In the genomic region with DNA sequence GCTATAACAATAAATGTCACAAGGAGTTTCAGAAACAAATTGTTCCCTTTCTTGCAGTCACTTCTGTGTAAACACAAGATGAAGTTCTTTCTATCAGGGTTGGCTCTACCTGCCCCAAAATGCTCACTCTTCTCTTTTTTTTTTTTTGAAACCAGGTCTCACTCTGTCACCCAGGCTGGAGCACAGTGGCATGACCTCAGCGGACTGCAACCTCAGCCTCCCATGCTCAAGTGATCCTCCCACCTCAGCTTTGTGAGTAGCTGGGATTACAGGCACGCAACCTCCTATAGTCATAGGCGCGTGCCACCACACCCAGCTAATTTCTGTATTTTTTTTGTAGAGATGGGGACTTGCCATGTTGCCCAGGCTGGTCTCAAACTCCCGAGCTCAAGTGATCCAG, we compare ENCODE assay signal across 29 cellular contexts.
"Had no signal": no experiment of that assay in that cellular context is flagged by ENCODE, and none has a peak within 500 bp of the region (broad histone marks: within the 10 kb centered on the region; RNA-seq: fewer than 3 reads in every experiment).

No MANE protein-coding gene starts in this region.

- ATAC-seq: heart left ventricle; left colon; mucosa of descending colon; naive thymus-derived CD4-positive, alpha-beta T cell; right cardiac atrium; sciatic nerve; stimulated activated effector memory CD8-positive, alpha-beta T cell treated with anti-CD3 and anti-CD28 coated beads, Interleukin-12 subunit alpha, Interleukin-12 subunit beta, amount 100 ng/mL, for 72 hours had no signal

- H3K4me3 Mint-ChIP-seq: immature natural killer cell; naive thymus-derived CD4-positive, alpha-beta T cell; nephron; stimulated activated effector memory CD8-positive, alpha-beta T cell treated with anti-CD3 and anti-CD28 coated beads, Interleukin-12 subunit alpha, Interleukin-12 subunit beta, amount 100 ng/mL, for 72 hours; stimulated activated naive CD8-positive, alpha-beta T cell treated with anti-CD3 and anti-CD28 coated beads, Interleukin-15, Interleukin-2, amounts not matched to agents 100 ng/mL and 50 ng/mL, for 24 hours; type B pancreatic cell had no signal

- H3K9me3 ChIP-seq: heart left ventricle, left ventricle myocardium inferior, mucosa of descending colon, neutrophil, spleen, suprapubic skin, thoracic aorta, tibial nerve, uterus had no signal

- H3K4me3 ChIP-seq: heart left ventricle, left ventricle myocardium inferior, lung, mucosa of descending colon, skin epidermis, spleen, suprapubic skin, thoracic aorta, tibial nerve, uterus had no signal

- H3K27me3 Mint-ChIP-seq: progenitor cell of endocrine pancreas; stimulated activated naive CD8-positive, alpha-beta T cell treated with anti-CD3 and anti-CD28 coated beads, Interleukin-15, Interleukin-2, amounts not matched to agents 100 ng/mL and 50 ng/mL, for 24 hours; type B pancreatic cell had no signal

- H3K36me3 Mint-ChIP-seq: immature natural killer cell; naive thymus-derived CD4-positive, alpha-beta T cell; stimulated activated effector memory CD8-positive, alpha-beta T cell treated with anti-CD3 and anti-CD28 coated beads, Interleukin-12 subunit alpha, Interleukin-12 subunit beta, amount 100 ng/mL, for 72 hours; type B pancreatic cell had no signal

- H3K27ac Mint-ChIP-seq: immature natural killer cell; naive thymus-derived CD4-positive, alpha-beta T cell; nephron; progenitor cell of endocrine pancreas; stimulated activated effector memory CD8-positive, alpha-beta T cell treated with anti-CD3 and anti-CD28 coated beads, Interleukin-12 subunit alpha, Interleukin-12 subunit beta, amount 100 ng/mL, for 72 hours; stimulated activated naive CD8-positive, alpha-beta T cell treated with anti-CD3 and anti-CD28 coated beads, Interleukin-15, Interleukin-2, amounts not matched to agents 100 ng/mL and 50 ng/mL, for 24 hours; type B pancreatic cell had no signal

- H3K27me3 ChIP-seq: heart left ventricle, neutrophil, spleen, suprapubic skin, tibial nerve, uterus had no signal

- H3K36me3 ChIP-seq: heart left ventricle, left ventricle myocardium inferior, neutrophil, spleen, suprapubic skin, thoracic aorta, tibial nerve, uterus had no signal

- H3K4me1 ChIP-seq: spleen, suprapubic skin, tibial nerve, uterus had no signal

- H3K9me3 Mint-ChIP-seq: immature natural killer cell; naive thymus-derived CD4-positive, alpha-beta T cell; nephron; stimulated activated effector memory CD8-positive, alpha-beta T cell treated with anti-CD3 and anti-CD28 coated beads, Interleukin-12 subunit alpha, Interleukin-12 subunit beta, amount 100 ng/mL, for 72 hours; stimulated activated naive CD8-positive, alpha-beta T cell treated with anti-CD3 and anti-CD28 coated beads, Interleukin-15, Interleukin-2, amounts not matched to agents 100 ng/mL and 50 ng/mL, for 24 hours; type B pancreatic cell had no signal

- FAIRE-seq: islet of Langerhans, kidney had no signal

- H3K27ac ChIP-seq: heart left ventricle, left ventricle myocardium inferior, neutrophil, skin epidermis, spleen, suprapubic skin, thoracic aorta, tibial nerve, uterus had no signal

- DNase-seq: heart left ventricle; hypothalamus; immature natural killer cell; kidney; left colon; left ventricle myocardium inferior; mesendoderm; midbrain; mucosa of descending colon; naive thymus-derived CD4-positive, alpha-beta T cell; occipital lobe; right cardiac atrium; spleen; stimulated activated CD4-positive, alpha-beta T cell treated with anti-CD3 and anti-CD28 coated beads, Interleukin-4, amount 100 ng/mL, for 24 hours; stimulated activated naive CD4-positive, alpha-beta T cell; uterus had no signal

- H3K4me1 Mint-ChIP-seq: immature natural killer cell, nephron had no signal
